In the genomic region with DNA sequence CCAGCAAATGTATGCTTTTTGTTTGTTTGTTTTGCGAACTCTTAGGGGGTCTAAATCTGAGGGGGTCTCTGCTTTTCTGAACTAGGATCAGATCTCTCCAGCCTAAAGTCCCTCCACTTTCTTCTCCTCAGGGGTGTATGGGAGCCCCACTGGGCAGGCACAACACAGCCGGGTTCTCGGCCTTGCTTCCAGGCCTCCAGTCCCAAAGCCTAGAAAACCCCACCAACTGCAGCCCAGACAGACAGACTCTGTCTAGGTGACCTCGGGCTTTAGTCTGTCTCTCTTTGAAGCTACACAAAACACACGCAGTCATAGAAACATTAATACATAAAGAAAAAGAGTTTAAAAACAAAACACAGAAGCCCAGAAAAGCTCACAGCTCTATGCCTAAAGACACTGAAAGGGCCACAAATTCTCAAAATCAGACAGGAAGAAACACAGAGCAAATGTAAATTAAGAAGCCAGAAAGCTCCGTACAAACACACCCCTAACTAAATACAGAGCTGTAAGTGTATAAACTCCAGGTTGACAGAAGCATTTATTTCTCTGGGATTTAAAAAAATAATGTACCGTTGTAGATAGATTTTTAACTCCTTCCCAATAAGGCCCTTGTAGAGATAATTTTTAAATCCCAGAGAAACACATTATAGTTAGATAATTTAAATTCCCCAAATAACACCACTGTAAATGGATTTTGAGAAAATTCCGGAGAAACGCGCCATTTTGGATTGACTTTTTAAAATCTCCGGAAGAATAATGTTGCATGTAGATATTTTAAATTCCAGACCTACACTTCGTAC, we compare ENCODE assay signal across 9 cellular contexts. TPM values are rescaled to one million over a fixed set of nuclear protein-coding genes. Genes with fewer than 3 reads are reported as not detected.
A peak's percentile ranks its signal among the peaks of the same experiment; 100 is the strongest.
DNase-seq lines count a peak whose midpoint lies in the region; ATAC-seq, FAIRE-seq and TF ChIP-seq lines count a peak whose summit lies in the region.
"Had no signal": no experiment of that assay in that cellular context is flagged by ENCODE, and none has a peak within 500 bp of the region (broad histone marks: within the 10 kb centered on the region; RNA-seq: fewer than 3 reads in every experiment).

No MANE protein-coding gene starts in this region.

- ATAC-seq in activated naive CD8-positive, alpha-beta T cell treated with anti-CD3 and anti-CD28 coated beads, Interleukin-2, amount 50 U/mL, for 24 hours = no peak
- ATAC-seq in lower lobe of right lung = no peak

- H3K9me3 ChIP-seq in HEK293 (ENCODE audit: control insufficient read depth, insufficient read depth, low read depth, low read length) = no peaks in the 10 kb centered on the region
- H3K9me3 ChIP-seq in lower lobe of right lung = no peaks in the 10 kb centered on the region

- H3K27me3 ChIP-seq in lower lobe of right lung (ENCODE audit: low read depth) = peaks cover 96% of the 10 kb centered on the region

- no peaks in the 10 kb centered on the region for H3K9me3 Mint-ChIP-seq in activated naive CD8-positive, alpha-beta T cell treated with anti-CD3 and anti-CD28 coated beads, Interleukin-2, amount 50 U/mL, for 24 hours

- CTCF ChIA-PET in AG04449 (lab: Yijun Ruan, JAX) (interaction anchor here (0.7 to 3.5 kb wide), 5 partner anchors 126 to 301 kb away, joined by 3 to 10 read pairs (median 4); no protein-coding TSS in a partner anchor), HEK293 (lab: Yijun Ruan, JAX) (interaction anchor here (0.5 to 0.7 kb wide), 2 partner anchors 18 to 86 kb away, joined by 3 read pairs; no protein-coding TSS in a partner anchor)

- DNase-seq in AG04449 (ENCODE audit: low read depth, low spot score) = no peak
- no peak for DNase-seq in activated naive CD8-positive, alpha-beta T cell treated with anti-CD3 and anti-CD28 coated beads, Interleukin-2, amount 50 U/mL, for 24 hours
- peak; percentile 2 for DNase-seq in lower lobe of right lung
- DNase-seq in Ammon's horn (ENCODE audit: low spot score) = no peak
- no peak for DNase-seq in NCI-H524 (lab: John Stamatoyannopoulos, UW)
- DNase-seq in NCI-H1105 treated with DMSO at 0.1 percent for 48 hours (lab: John Stamatoyannopoulos, UW) = no peak
- no peak for DNase-seq in RCC 7860 (ENCODE audit: low spot score)
- DNase-seq: GF-D8 had no signal

- peak overlapping the region; percentile 47; the same call in 1 of the 2 replicates for H3K27ac ChIP-seq in HEK293 (ENCODE audit: extremely low read depth, low read depth, low read length)
- no peak overlapping the region for H3K27ac ChIP-seq in lower lobe of right lung

- peak overlapping the region; percentile 72 for H3K4me3 ChIP-seq in AG04449 (ENCODE audit: low read depth, low read length)
- peak overlapping the region; percentile 56 for H3K4me3 ChIP-seq in HEK293 (ENCODE audit: low read depth, low read length)
- H3K4me3 ChIP-seq in lower lobe of right lung = no peak overlapping the region

- peaks cover 4 to 39% of the 10 kb centered on the region in 2 experiments; a peak in 2 of 3 replicates for H3K36me3 ChIP-seq in HEK293 (ENCODE audit: control insufficient read depth in 2 of 2, insufficient read depth in 1 of 2, low read length in 2 of 2)
- no peaks in the 10 kb centered on the region for H3K36me3 ChIP-seq in lower lobe of right lung

- H3K4me1 ChIP-seq in HEK293 (ENCODE audit: control insufficient read depth, insufficient read depth, low read length) (peaks cover 13% of the 10 kb centered on the region), lower lobe of right lung (peaks cover 32% of the 10 kb centered on the region)

- FAIRE-seq in RCC 7860 (lab: Jason Lieb, UNC) = no peak

- peaks cover 74% of the 10 kb centered on the region for H3K27me3 Mint-ChIP-seq in activated naive CD8-positive, alpha-beta T cell treated with anti-CD3 and anti-CD28 coated beads, Interleukin-2, amount 50 U/mL, for 24 hours

- H3K27ac Mint-ChIP-seq in activated naive CD8-positive, alpha-beta T cell treated with anti-CD3 and anti-CD28 coated beads, Interleukin-2, amount 50 U/mL, for 24 hours = no peak overlapping the region

- peak overlapping the region; percentile 64 for H3K4me3 Mint-ChIP-seq in activated naive CD8-positive, alpha-beta T cell treated with anti-CD3 and anti-CD28 coated beads, Interleukin-2, amount 50 U/mL, for 24 hours

- TF ChIP-seq CTCF in AG04449 (IDR thresholded peaks at IDR 0.05; ENCODE audit: insufficient read depth, low read length, missing control alignments) = no peak
- no peak for TF ChIP-seq CTCF in HEK293 (tag by site-specific recombination; IDR thresholded peaks at IDR 0.05)
- no peak for TF ChIP-seq CTCF in lower lobe of right lung (IDR thresholded peaks at IDR 0.05)

- POLR2A ChIA-PET in AG04449 (lab: Yijun Ruan, JAX) = no interaction called here
- POLR2A ChIA-PET in HEK293 (lab: Yijun Ruan, JAX) = interaction anchor here (0.7 to 2.2 kb wide), 3 partner anchors 7 to 1350 kb away, joined by 3 to 6 read pairs (median 3); a partner anchor contains a TSS

- intact Hi-C loops in lower lobe of right lung (cut with DNase I) = no loop called here

- H3K36me3 Mint-ChIP-seq in activated naive CD8-positive, alpha-beta T cell treated with anti-CD3 and anti-CD28 coated beads, Interleukin-2, amount 50 U/mL, for 24 hours (ENCODE audit: low read depth) = peaks cover 6% of the 10 kb centered on the region

- H3K4me1 Mint-ChIP-seq in activated naive CD8-positive, alpha-beta T cell treated with anti-CD3 and anti-CD28 coated beads, Interleukin-2, amount 50 U/mL, for 24 hours = peaks cover 31% of the 10 kb centered on the region

TF ChIP-seq in HEK293, 187 proteins besides CTCF, POLR2A, EP300 and RAD21:
- TF ChIP-seq BCL11A (tag by site-specific recombination; IDR thresholded peaks at IDR 0.05; ENCODE audit: low read depth) = no peak
- TF ChIP-seq MEIS1 (CRISPR knock-in tag; IDR thresholded peaks at IDR 0.05; ENCODE audit: borderline replicate concordance) = no peak
- peak; percentile 69 for TF ChIP-seq ZIC2 (tag by site-specific recombination; IDR thresholded peaks at IDR 0.05)
- TF ChIP-seq ZFP3 (tag by site-specific recombination; IDR thresholded peaks at IDR 0.05; ENCODE audit: low read depth) = no peak
- TF ChIP-seq KLF10 (tag by site-specific recombination; IDR thresholded peaks at IDR 0.05) = no peak

RNA-seq across cellular contexts. Expression of a gene that starts 2.0 kb away (rescaled TPM):
- total RNA-seq in lower lobe of right lung = 0.47 TPM
